Comparison of ENCODE assay signal across 12 cellular contexts in genomic region chr3:40800343-40800742, GRCh38.
DNase-seq lines count a peak whose midpoint lies in the region; ATAC-seq and TF ChIP-seq lines count a peak whose summit lies in the region.
"Had no signal": no experiment of that assay in that cellular context is flagged by ENCODE, and none has a peak within 500 bp of the region (broad histone marks: within the 10 kb centered on the region; RNA-seq: fewer than 3 reads in every experiment).

No MANE protein-coding gene starts in this region.

- intact Hi-C loops in uterus (cut with DNase I; ENCODE audit: low total_unique reads) (no loop called here), posterior cingulate gyrus (cut with DNase I) (no loop called here)

- TF ChIP-seq POLR2A in uterus (IDR thresholded peaks at IDR 0.05) = no peak

- no peak for TF ChIP-seq CTCF in uterus (IDR thresholded peaks at IDR 0.05)

- no peaks in the 10 kb centered on the region for H3K36me3 ChIP-seq in uterus

- no peaks in the 10 kb centered on the region for H3K9me3 ChIP-seq in uterus

- no peaks in the 10 kb centered on the region for H3K4me1 ChIP-seq in uterus

- H3K27ac ChIP-seq in uterus = peak overlapping the region in 1 of 2 donors; percentile 37
- H3K27ac ChIP-seq: 22Rv1 had no signal

- H3K4me3 ChIP-seq in uterus = no peak overlapping the region

- H3K27me3 ChIP-seq in uterus = no peaks in the 10 kb centered on the region

- peak; percentile 7 for DNase-seq in NK-92 treated with Interleukin-12 subunit alpha and Interleukin-12 subunit beta, amount 100 ng/mL, for 24 hours (lab: John Stamatoyannopoulos, UW)
- DNase-seq in NK-92 (lab: John Stamatoyannopoulos, UW; ENCODE audit: unreplicated experiment) (no peak), amniotic epithelial cell (ENCODE audit: low read depth) (peak; percentile 97), iPS-NIHi7 (ENCODE audit: extremely low spot score) (peak; percentile 40), uterus (peak; percentile 29 to 44), posterior cingulate gyrus (no peak), hippocampal formation (lab: John Stamatoyannopoulos, UW) (no peak)
- DNase-seq: activated CD4-positive, alpha-beta T cell treated with anti-CD3 and anti-CD28 coated beads, Interleukin-2, amount 50 U/mL, for 48 hours; NCI-H1048; stimulated activated CD4-positive, alpha-beta T cell treated with anti-CD3 and anti-CD28 coated beads, Interleukin-1b, Interleukin-23, amount 100 ng/mL, for 48 hours had no signal

- ATAC-seq in HG03135 (IDR thresholded peaks at IDR 0.05; ENCODE audit: unreplicated experiment) = no peak

Comparison
In these comparisons a context has a peak if more than half of its experiments do, and no peak if none do; other contexts are left out.
1. DNase-seq: peak in NK-92 treated with Interleukin-12 subunit alpha and Interleukin-12 subunit beta, amount 100 ng/mL, for 24 hours (single experiment), amniotic epithelial cell (single experiment), iPS-NIHi7 (single experiment) and uterus (2 of 2); none in NK-92 (single experiment), posterior cingulate gyrus (0 of 10) and hippocampal formation (0 of 2).